ENCODE assay signal across 30 cellular contexts in genomic region chr1:198007011-198007410, GRCh38.
"Had no signal": no experiment of that assay in that cellular context is flagged by ENCODE, and none has a peak within 500 bp of the region (broad histone marks: within the 10 kb centered on the region; RNA-seq: fewer than 3 reads in every experiment).

No MANE protein-coding gene starts in this region.

- H3K27me3 ChIP-seq: ascending aorta, brain microvascular endothelial cell, breast epithelium had no signal

- H3K27ac ChIP-seq: ascending aorta, brain microvascular endothelial cell, breast epithelium, VCaP had no signal

- DNase-seq: activated B cell treated with CpG ODN at 0.5 μM for 24 hours; activated CD4-positive, alpha-beta memory T cell treated with anti-CD3 and anti-CD28 coated beads for 36 hours; activated CD4-positive, alpha-beta T cell treated with anti-CD3 and anti-CD28 coated beads for 4 hours; activated CD4-positive, alpha-beta T cell treated with anti-CD3 and anti-CD28 coated beads, Interleukin-2, amount 10 ng/mL, durations not matched to agents 24 days and 14 days; activated CD4-positive, alpha-beta T cell treated with anti-CD3 and anti-CD28 coated beads, Interleukin-2, amount 50 U/mL, for 1 hour; activated CD4-positive, alpha-beta T cell treated with anti-CD3 and anti-CD28 coated beads, Interleukin-2, amount 50 U/mL, for 4 hours; activated CD4-positive, CD25-positive, alpha-beta regulatory T cell treated with anti-CD3 and anti-CD28 coated beads, Interleukin-2, amount 50 U/mL, for 72 hours; activated CD8-positive, alpha-beta memory T cell treated with anti-CD3 and anti-CD28 coated beads, Interleukin-2, amount 50 U/mL, for 4 hours; activated CD8-positive, alpha-beta T cell treated with anti-CD3 and anti-CD28 coated beads for 36 hours; activated effector memory CD4-positive, alpha-beta T cell treated with anti-CD3 and anti-CD28 coated beads, Interleukin-2, amount 50 U/mL, for 16 hours; activated naive CD4-positive, alpha-beta T cell treated with anti-CD3 and anti-CD28 coated beads, Interleukin-2, amount 10 ng/mL, durations not matched to agents 7 days and 5 days; activated naive CD4-positive, alpha-beta T cell treated with Interleukin-2 at 50 U/mL for 16 hours; activated naive CD8-positive, alpha-beta T cell treated with anti-CD3 and anti-CD28 coated beads, Interleukin-2, amount 10 ng/mL, durations not matched to agents 7 days and 5 days; activated naive CD8-positive, alpha-beta T cell treated with anti-CD3 and anti-CD28 coated beads, Interleukin-2, amount 50 U/mL, for 24 hours; activated T-cell treated with anti-CD3 and anti-CD28 coated beads for 4 hours; activated T-cell treated with anti-CD3 and anti-CD28 coated beads, Interleukin-2, amount 50 U/mL, for 1 hour; activated T-cell treated with anti-CD3 and anti-CD28 coated beads, Interleukin-2, amount 50 U/mL, for 4 hours; activated T-cell treated with anti-CD3 and anti-CD28 coated beads, Interleukin-2, amount 50 U/mL, for 72 hours; amygdala; anterior cingulate cortex; brain microvascular endothelial cell; central memory CD4-positive, alpha-beta T cell; T-helper 2 cell; T-helper 9 cell had no signal

- H3K36me3 ChIP-seq: ascending aorta, brain microvascular endothelial cell, breast epithelium had no signal

- ATAC-seq: activated CD8-positive, alpha-beta T cell treated with anti-CD3 and anti-CD28 coated beads for 36 hours; activated naive CD8-positive, alpha-beta T cell treated with anti-CD3 and anti-CD28 coated beads, Interleukin-2, amount 50 U/mL, for 24 hours; activated T-cell treated with anti-CD3 and anti-CD28 coated beads, Interleukin-2, amount 50 U/mL, for 4 hours; activated T-cell treated with anti-CD3 and anti-CD28 coated beads, Interleukin-2, amount 50 U/mL, for 72 hours; activated T-helper 17 cell treated with anti-CD3 and anti-CD28 coated beads, Interleukin-2, amount 50 U/mL, for 72 hours had no signal

- H3K4me3 ChIP-seq: ascending aorta, breast epithelium had no signal

- H3K4me1 ChIP-seq: ascending aorta, breast epithelium had no signal

- H3K9me3 ChIP-seq: ascending aorta had no signal

- FAIRE-seq: colon, TTC549 had no signal
